In genomic region chr19:46192990-46193650, GRCh38 we compare ENCODE assay signal across 1 cellular context.
TF ChIP-seq lines count a peak whose summit lies in the region.

No MANE protein-coding gene starts in this region.

TF ChIP-seq in GM23338, 12 proteins besides CTCF, POLR2A, EP300 and RAD21 (continued from another document):
- TF ChIP-seq ETS1 (IDR thresholded peaks at IDR 0.05) = no peak
- no peak for TF ChIP-seq JUNB (IDR thresholded peaks at IDR 0.05; ENCODE audit: unreplicated experiment)
- no peak for TF ChIP-seq EZH2phosphoT487 (IDR thresholded peaks at IDR 0.05; ENCODE audit: unreplicated experiment)
- no peak for TF ChIP-seq ZNF462 (CRISPR knock-in tag; IDR thresholded peaks at IDR 0.05)
- TF ChIP-seq REST (IDR thresholded peaks at IDR 0.05; ENCODE audit: unreplicated experiment) = no peak
- no peak for TF ChIP-seq ZNF331 (CRISPR knock-in tag; IDR thresholded peaks at IDR 0.05; ENCODE audit: low read depth)
- no peak for TF ChIP-seq CREB1 (CRISPR knock-in tag; IDR thresholded peaks at IDR 0.05; ENCODE audit: low read depth)
- TF ChIP-seq NANOG (IDR thresholded peaks at IDR 0.05; ENCODE audit: borderline replicate concordance) = no peak
- TF ChIP-seq STAT1 (IDR thresholded peaks at IDR 0.05; ENCODE audit: unreplicated experiment) = no peak
